12 cellular contexts compared by ENCODE assay signal in genomic region chr4:8871417-8872401, GRCh38. TPM values are rescaled to one million over a fixed set of nuclear protein-coding genes. Genes with fewer than 3 reads are reported as not detected.
A peak's percentile ranks its signal among the peaks of the same experiment; 100 is the strongest.
DNase-seq lines count a peak whose midpoint lies in the region; ATAC-seq and TF ChIP-seq lines count a peak whose summit lies in the region.
"Had no signal": no experiment of that assay in that cellular context is flagged by ENCODE, and none has a peak within 500 bp of the region (broad histone marks: within the 10 kb centered on the region; RNA-seq: fewer than 3 reads in every experiment).

HMX1 (minus strand) TSS chr4:8871839; CDS start chr4:8871614, 225 bp downstream.

- DNase-seq in left cardiac atrium (no peak), Right ventricle myocardium inferior (ENCODE audit: missing footprints) (no peak), astrocyte of the hippocampus (ENCODE audit: low read depth, low spot score) (peak; percentile 36), islet precursor cell (peak; percentile 92), type B pancreatic cell (ENCODE audit: extremely low spot score, unreplicated experiment) (no peak), T1000 (lab: John Stamatoyannopoulos, UW) (no peak), Peyer's patch (no peak)
- DNase-seq: NCI-H446, T-helper 9 cell had no signal

- H3K4me1 Mint-ChIP-seq in type B pancreatic cell (ENCODE audit: unreplicated experiment): peaks cover 11% of the 10 kb centered on the region

- H3K27ac ChIP-seq in Peyer's patch: no peak within 1 kb of the TSS
- H3K27ac ChIP-seq: BLaER1 treated with 17β-estradiol and CSF1 and Interleukin-3, amounts not matched to agents 10 nM and 100 nM had no signal

- no peak for TF ChIP-seq POLR2A in Peyer's patch (IDR thresholded peaks at IDR 0.05)

- no peaks in the 10 kb centered on the region for H3K9me3 Mint-ChIP-seq in type B pancreatic cell
- H3K9me3 Mint-ChIP-seq: natural killer cell treated with Interleukin-12 subunit alpha and Interleukin-12 subunit beta and Interleukin-15 and Interleukin-18, amount 100 ng/mL, for 72 hours had no signal

- ATAC-seq in left cardiac atrium (peak; percentile 67 to 74), Right ventricle myocardium inferior (no peak), HG02623 (IDR thresholded peaks at IDR 0.05; ENCODE audit: unreplicated experiment) (no peak)
- ATAC-seq: natural killer cell treated with Interleukin-12 subunit alpha and Interleukin-12 subunit beta and Interleukin-15 and Interleukin-18, amount 100 ng/mL, for 72 hours had no signal

- intact Hi-C loops in left cardiac atrium (cut with DNase I) (no loop called here), Right ventricle myocardium inferior (cut with DNase I) (no loop called here)

- H3K27me3 Mint-ChIP-seq in type B pancreatic cell: peaks cover 81% of the 10 kb centered on the region

- H3K4me3 Mint-ChIP-seq in type B pancreatic cell: peak within 1 kb of the TSS; percentile 92
- H3K4me3 Mint-ChIP-seq: natural killer cell treated with Interleukin-12 subunit alpha and Interleukin-12 subunit beta and Interleukin-15 and Interleukin-18, amount 100 ng/mL, for 72 hours had no signal

- peaks cover 0 to 22% of the 10 kb centered on the region in 2 donors for H3K27me3 ChIP-seq in Peyer's patch

- H3K9me3 ChIP-seq in Peyer's patch: no peaks in the 10 kb centered on the region

- H3K36me3 ChIP-seq in Peyer's patch: no peaks in the 10 kb centered on the region
- H3K36me3 ChIP-seq: BLaER1 treated with 17β-estradiol and CSF1 and Interleukin-3, amounts not matched to agents 10 nM and 100 nM had no signal

- H3K4me1 ChIP-seq in Peyer's patch: peaks cover 0 to 5% (median 0%) of the 10 kb centered on the region in 4 donors

- no peak for TF ChIP-seq CTCF in type B pancreatic cell (conservative IDR thresholded peaks at IDR 0.05)
- no peak for TF ChIP-seq CTCF in Peyer's patch (IDR thresholded peaks at IDR 0.05)

- H3K4me3 ChIP-seq in Peyer's patch: no peak within 1 kb of the TSS
- H3K4me3 ChIP-seq: BLaER1 treated with 17β-estradiol and CSF1 and Interleukin-3, amounts not matched to agents 10 nM and 100 nM had no signal

- no peak within 1 kb of the TSS for H3K27ac Mint-ChIP-seq in type B pancreatic cell
- H3K27ac Mint-ChIP-seq: natural killer cell treated with Interleukin-12 subunit alpha and Interleukin-12 subunit beta and Interleukin-15 and Interleukin-18, amount 100 ng/mL, for 72 hours had no signal

- no peaks in the 10 kb centered on the region for H3K36me3 Mint-ChIP-seq in type B pancreatic cell
- H3K36me3 Mint-ChIP-seq: natural killer cell treated with Interleukin-12 subunit alpha and Interleukin-12 subunit beta and Interleukin-15 and Interleukin-18, amount 100 ng/mL, for 72 hours had no signal

RNA-seq across cellular contexts. Expression of gene HMX1, which starts in this region (rescaled TPM):
- total RNA-seq in left cardiac atrium (not detected), Right ventricle myocardium inferior (not detected), type B pancreatic cell (ENCODE audit: low replicate concordance) (3.2 and 3.4 TPM in 2 replicates), Peyer's patch (not detected)
- total RNA-seq: natural killer cell treated with Interleukin-12 subunit alpha and Interleukin-12 subunit beta and Interleukin-15 and Interleukin-18, amount 100 ng/mL, for 72 hours had no signal

Comparison
In these comparisons a context has a peak if more than half of its experiments do, and no peak if none do; other contexts are left out.
1. Peak in ATAC-seq in left cardiac atrium; RNA of the gene not detected or under 1 TPM.
2. DNase-seq: peak in astrocyte of the hippocampus (single experiment) and islet precursor cell (single experiment); none in left cardiac atrium (single experiment), Right ventricle myocardium inferior (single experiment), type B pancreatic cell (single experiment), T1000 (single experiment) and Peyer's patch (0 of 3).